Comparison of ENCODE assay signal across 8 cellular contexts in genomic region chr2:196987654-196988364, GRCh38.
DNase-seq lines count a peak whose midpoint lies in the region; ATAC-seq and TF ChIP-seq lines count a peak whose summit lies in the region.

No MANE protein-coding gene starts in this region.

- ATAC-seq in GM19035 (IDR thresholded peaks at IDR 0.05; ENCODE audit: unreplicated experiment) (peak; percentile 61), memory B cell (ENCODE audit: low read depth) (no peak), GM18867 (IDR thresholded peaks at IDR 0.05; ENCODE audit: unreplicated experiment) (no peak)

- no peaks in the 10 kb centered on the region for H3K9me3 ChIP-seq in Loucy (ENCODE audit: insufficient read depth, low read depth, low read length)
- H3K9me3 ChIP-seq in SK-N-SH: no peaks in the 10 kb centered on the region
- no peaks in the 10 kb centered on the region for H3K9me3 ChIP-seq in subcutaneous abdominal adipose tissue (ENCODE audit: control insufficient read depth in 5 of 5, low read length in 5 of 5)

- H3K27me3 ChIP-seq in Loucy (ENCODE audit: insufficient read depth, low read length, poor library complexity, severe bottlenecking) (no peaks in the 10 kb centered on the region), SK-N-SH (ENCODE audit: insufficient read depth) (no peaks in the 10 kb centered on the region), subcutaneous abdominal adipose tissue (ENCODE audit: control insufficient read depth in 5 of 5, insufficient read depth in 4 of 5, low read length in 5 of 5) (no peaks in the 10 kb centered on the region)

- peak overlapping the region; percentile 93 to 99 for H3K27ac ChIP-seq in SK-N-SH (ENCODE audit: low read depth in 2 of 2, low read length in 1 of 2)
- H3K27ac ChIP-seq in subcutaneous abdominal adipose tissue (ENCODE audit: low read depth, low read length): peak overlapping the region; percentile 68

- 5% methylated on average over 6 of the region's 6 CpGs for WGBS in SK-N-SH (ENCODE audit: low lambda C conversion rate)

- H3K4me2 ChIP-seq in Loucy (ENCODE audit: low read depth, low read length, poor library complexity, severe bottlenecking) (peak overlapping the region; percentile 81), SK-N-SH (peak overlapping the region; percentile 75)

- H3F3A ChIP-seq in Loucy (ENCODE audit: low read depth): no peaks in the 10 kb centered on the region
- peaks cover 13% of the 10 kb centered on the region for H3F3A ChIP-seq in SK-N-SH (replicated peaks; ENCODE audit: insufficient read depth)

- CTCF ChIA-PET in SK-N-SH (lab: Yijun Ruan, JAX): interaction anchor here (0.7 kb wide), 1 partner anchor 1126 kb away, joined by 3 read pairs; no protein-coding TSS in a partner anchor

- peaks cover 41% of the 10 kb centered on the region for H3K4me1 Mint-ChIP-seq in dendritic cell treated with granulocyte-macrophage colony-stimulating factor and Interleukin-4, amounts not matched to agents 40 ng/mL and 50 ng/mL, for 4 days (ENCODE audit: low read depth)
- peaks cover 18% of the 10 kb centered on the region for H3K4me1 Mint-ChIP-seq in memory B cell

- peak; percentile 10; the same call in 1 of the 2 replicates for TF ChIP-seq RAD21 in SK-N-SH (IDR thresholded peaks at IDR 0.05; ENCODE audit: low read length)

- peak overlapping the region; percentile 68 for H3K4me3 ChIP-seq in Loucy (ENCODE audit: low read length, poor library complexity, severe bottlenecking)
- peak overlapping the region; percentile 25 to 34; a peak in 2 of 4 replicates for H3K4me3 ChIP-seq in SK-N-SH (ENCODE audit: low read depth in 2 of 2, low read length in 1 of 2)
- no peak overlapping the region for H3K4me3 ChIP-seq in subcutaneous abdominal adipose tissue (ENCODE audit: low read depth in 1 of 5, low read length in 5 of 5)

- H3K79me2 ChIP-seq in Loucy (ENCODE audit: insufficient read depth, low read length): no peaks in the 10 kb centered on the region
- no peaks in the 10 kb centered on the region for H3K79me2 ChIP-seq in SK-N-SH (ENCODE audit: insufficient read depth)

- peak overlapping the region; percentile 84 for H3K27ac Mint-ChIP-seq in dendritic cell treated with granulocyte-macrophage colony-stimulating factor and Interleukin-4, amounts not matched to agents 40 ng/mL and 50 ng/mL, for 4 days
- peak overlapping the region; percentile 81 for H3K27ac Mint-ChIP-seq in memory B cell

- no peaks in the 10 kb centered on the region for H4K20me1 ChIP-seq in Loucy (ENCODE audit: insufficient read depth, low read length, poor library complexity, severe bottlenecking)
- no peaks in the 10 kb centered on the region for H4K20me1 ChIP-seq in SK-N-SH (ENCODE audit: insufficient read depth)

- H3K27me3 Mint-ChIP-seq in dendritic cell treated with granulocyte-macrophage colony-stimulating factor and Interleukin-4, amounts not matched to agents 40 ng/mL and 50 ng/mL, for 4 days: no peaks in the 10 kb centered on the region
- H3K27me3 Mint-ChIP-seq in memory B cell: no peaks in the 10 kb centered on the region

- TF ChIP-seq EP300 in SK-N-SH (IDR thresholded peaks at IDR 0.05; ENCODE audit: borderline replicate concordance in 1 of 2, low read depth in 1 of 2, low read length in 1 of 2): peak in 1 of 2 experiments; percentile 49; a peak in 1 of 4 replicates

- H3K9me2 ChIP-seq in Loucy (replicated peaks; ENCODE audit: low read depth, low read length) (no peaks in the 10 kb centered on the region), SK-N-SH (no peaks in the 10 kb centered on the region)

- H3K9ac ChIP-seq in Loucy (ENCODE audit: low read depth, low read length, poor library complexity, severe bottlenecking) (peak overlapping the region; percentile 71), SK-N-SH (peak overlapping the region; percentile 81), subcutaneous abdominal adipose tissue (ENCODE audit: low read length in 5 of 5) (no peak overlapping the region)

- POLR2A ChIA-PET in SK-N-SH (lab: Yijun Ruan, JAX): no interaction called here

- H3K36me3 ChIP-seq in Loucy (ENCODE audit: insufficient read depth, low read length) (peaks cover 6% of the 10 kb centered on the region; the same call in 1 of the 2 replicates), SK-N-SH (replicated peaks in 1 of 2; ENCODE audit: control insufficient read depth in 1 of 2, insufficient read depth in 2 of 2, low read length in 1 of 2) (no peaks in the 10 kb centered on the region), subcutaneous abdominal adipose tissue (ENCODE audit: control insufficient read depth in 5 of 5, insufficient read depth in 5 of 5, low read length in 5 of 5) (peaks cover 0 to 8% (median 3%) of the 10 kb centered on the region in 5 donors)

- H3K4me3 Mint-ChIP-seq in dendritic cell treated with granulocyte-macrophage colony-stimulating factor and Interleukin-4, amounts not matched to agents 40 ng/mL and 50 ng/mL, for 4 days: peak overlapping the region; percentile 48
- no peak overlapping the region for H3K4me3 Mint-ChIP-seq in memory B cell

- DNase-seq in AML-193 (lab: John Stamatoyannopoulos, UW): peak; percentile 75 to 83
- DNase-seq in SK-N-SH: peak; percentile 38
- no peak for DNase-seq in memory B cell (ENCODE audit: low spot score in 2 of 2)

- H3K4me1 ChIP-seq in Loucy (ENCODE audit: insufficient read depth, low read length, poor library complexity, severe bottlenecking) (peaks cover 51% of the 10 kb centered on the region), SK-N-SH (ENCODE audit: control insufficient read depth in 1 of 2, insufficient read depth in 2 of 2, low read depth in 1 of 2, low read length in 1 of 2) (peaks cover 16 to 24% of the 10 kb centered on the region in 2 experiments), subcutaneous abdominal adipose tissue (ENCODE audit: control insufficient read depth in 5 of 5, insufficient read depth in 5 of 5, low read length in 5 of 5) (peaks cover 7 to 34% (median 29%) of the 10 kb centered on the region in 5 donors)

- TF ChIP-seq CTCF in Loucy (conservative IDR thresholded peaks at IDR 0.05; ENCODE audit: low read length): no peak
- TF ChIP-seq CTCF in SK-N-SH (IDR thresholded peaks at IDR 0.05): no peak

- H2AFZ ChIP-seq in Loucy (ENCODE audit: low read length): peak overlapping the region; percentile 75
- H2AFZ ChIP-seq in SK-N-SH (ENCODE audit: low read depth): peak overlapping the region; percentile 87

- no peaks in the 10 kb centered on the region for H3K9me3 Mint-ChIP-seq in dendritic cell treated with granulocyte-macrophage colony-stimulating factor and Interleukin-4, amounts not matched to agents 40 ng/mL and 50 ng/mL, for 4 days
- peaks cover 2% of the 10 kb centered on the region for H3K9me3 Mint-ChIP-seq in memory B cell

- intact Hi-C loops in dendritic cell treated with granulocyte-macrophage colony-stimulating factor and Interleukin-4, amounts not matched to agents 40 ng/mL and 50 ng/mL, for 4 days (cut with micrococcal nuclease): loop anchor here (5.0 kb wide), 1 partner anchor 61 kb away; the partner anchor contains the start of gene PGAP1

- H3K36me3 Mint-ChIP-seq in dendritic cell treated with granulocyte-macrophage colony-stimulating factor and Interleukin-4, amounts not matched to agents 40 ng/mL and 50 ng/mL, for 4 days (ENCODE audit: low read depth): peaks cover 60% of the 10 kb centered on the region
- peaks cover 40% of the 10 kb centered on the region for H3K36me3 Mint-ChIP-seq in memory B cell

TF ChIP-seq in SK-N-SH, 30 proteins besides CTCF, POLR2A, EP300 and RAD21 (continues in another document):
- peak; percentile 47; the same call in 1 of the 2 replicates for TF ChIP-seq MEF2A (IDR thresholded peaks at IDR 0.05; ENCODE audit: borderline replicate concordance, low read depth)
- 0 out of 2 replicates have a peak, but pooled peaks have one; percentile 13 for TF ChIP-seq MXI1 (IDR thresholded peaks at IDR 0.05; ENCODE audit: low read depth, low read length)
- TF ChIP-seq USF1 (IDR thresholded peaks at IDR 0.05; ENCODE audit: borderline replicate concordance, low read depth): no peak
- TF ChIP-seq RXRA (IDR thresholded peaks at IDR 0.05; ENCODE audit: borderline replicate concordance, low read depth): no peak; the same call in 1 of the 2 replicates
- TF ChIP-seq IRF3 (IDR thresholded peaks at IDR 0.05; ENCODE audit: low read depth, low read length): no peak
- peak; percentile 14 for TF ChIP-seq CHD2 (IDR thresholded peaks at IDR 0.05; ENCODE audit: low read length, partially characterized antibody)

Comparison
In these comparisons a context has a peak if more than half of its experiments do, and no peak if none do; other contexts are left out.
1. DNase-seq: peak in AML-193 (2 of 2) and SK-N-SH (single experiment); none in memory B cell (0 of 2).
2. H3K4me3 ChIP-seq: peak in Loucy (single experiment) and SK-N-SH (2 of 2); none in subcutaneous abdominal adipose tissue (0 of 5).
3. H3K9ac ChIP-seq: peak in Loucy (single experiment) and SK-N-SH (single experiment); none in subcutaneous abdominal adipose tissue (0 of 5).